13 cellular contexts compared by ENCODE assay signal in genomic region chr3:124861041-124861440, GRCh38. TPM values are rescaled to one million over a fixed set of nuclear protein-coding genes. Genes with fewer than 3 reads are reported as not detected.
DNase-seq lines count a peak whose midpoint lies in the region; ATAC-seq, FAIRE-seq and TF ChIP-seq lines count a peak whose summit lies in the region.
"Had no signal": no experiment of that assay in that cellular context is flagged by ENCODE, and none has a peak within 500 bp of the region (broad histone marks: within the 10 kb centered on the region; RNA-seq: fewer than 3 reads in every experiment).

No MANE protein-coding gene starts in this region.

- H3K9ac ChIP-seq in endothelial cell of umbilical vein (replicated peaks; ENCODE audit: extremely low read depth, insufficient read depth, low read length): no peak overlapping the region

- no peak overlapping the region for H3K4me3 ChIP-seq in Peyer's patch
- H3K4me3 ChIP-seq in endothelial cell of umbilical vein (replicated peaks in 1 of 3; ENCODE audit: insufficient read depth in 1 of 3, low read depth in 1 of 3, low read length in 3 of 3): no peak overlapping the region
- no peak overlapping the region for H3K4me3 ChIP-seq in mesodermal cell (ENCODE audit: extremely low read depth, insufficient read depth, low read length, poor library complexity, severe bottlenecking)
- no peak overlapping the region for H3K4me3 ChIP-seq in transverse colon

- peaks cover 2% of the 10 kb centered on the region for H3K79me2 ChIP-seq in endothelial cell of umbilical vein (ENCODE audit: control insufficient read depth, insufficient read depth, low read length)

- dilution Hi-C loops in endothelial cell of umbilical vein (cut with MboI; ENCODE audit: extremely low pct_ligation_motif_present, low sequenced_read_pairs): no loop called here

- no peak for ATAC-seq in GM21360 (IDR thresholded peaks at IDR 0.05; ENCODE audit: unreplicated experiment)
- ATAC-seq: stimulated activated naive CD8-positive, alpha-beta T cell treated with anti-CD3 and anti-CD28 coated beads, Interleukin-15, amount 100 ng/mL, for 72 hours had no signal

- no peaks in the 10 kb centered on the region for H3K36me3 ChIP-seq in Peyer's patch
- no peaks in the 10 kb centered on the region for H3K36me3 ChIP-seq in endothelial cell of umbilical vein (ENCODE audit: control insufficient read depth in 2 of 2, extremely low read depth in 1 of 2, insufficient read depth in 2 of 2, low read length in 2 of 2)
- H3K36me3 ChIP-seq in mesodermal cell (ENCODE audit: control insufficient read depth, insufficient read depth, low read length): peaks cover 19% of the 10 kb centered on the region
- H3K36me3 ChIP-seq in transverse colon: no peaks in the 10 kb centered on the region

- POLR2A ChIA-PET in endothelial cell of umbilical vein (lab: Charles Lee): no interaction called here

- DNase-seq in Peyer's patch (no peak), endothelial cell of umbilical vein (ENCODE audit: low read depth, low spot score) (no peak), transverse colon (no peak), NCI-H510A (lab: John Stamatoyannopoulos, UW) (no peak)
- DNase-seq in activated effector memory CD4-positive, alpha-beta T cell treated with Interleukin-2 at 50 U/mL for 16 hours: no peak
- DNase-seq: activated CD4-positive, alpha-beta T cell treated with anti-CD3 and anti-CD28 coated beads, Interleukin-2, amount 10 ng/mL, durations not matched to agents 7 days and 5 days; NCI-H1092; NCI-H2227 treated with DMSO at 0.1 percent for 48 hours; OCI-M1; stimulated activated naive CD8-positive, alpha-beta T cell treated with anti-CD3 and anti-CD28 coated beads, Interleukin-15, amount 100 ng/mL, for 72 hours had no signal

- no TSS peak for BruUV-seq in endothelial cell of umbilical vein (replicated peaks; lab: Mats Ljungman, UMichigan)

- no peak overlapping the region for H2AFZ ChIP-seq in endothelial cell of umbilical vein (ENCODE audit: low read depth, low read length)

- no peaks in the 10 kb centered on the region for H4K20me1 ChIP-seq in endothelial cell of umbilical vein (replicated peaks; ENCODE audit: control insufficient read depth, extremely low read depth, insufficient read depth, low read length)

- TF ChIP-seq CTCF in Peyer's patch (IDR thresholded peaks at IDR 0.05) (no peak), endothelial cell of umbilical vein (IDR thresholded peaks at IDR 0.05; ENCODE audit: extremely low read depth in 1 of 2, insufficient read depth in 1 of 2, low read depth in 1 of 2, low read length in 2 of 2) (no peak), transverse colon (IDR thresholded peaks at IDR 0.05) (no peak)

- intact Hi-C loops in endothelial cell of umbilical vein (cut with micrococcal nuclease) (loop anchor here (2.0 kb wide), 1 partner anchor 16 kb away; no protein-coding TSS in a partner anchor), transverse colon (cut with DNase I; ENCODE audit: low total_unique reads) (no loop called here)

- H3K9me3 ChIP-seq in Peyer's patch (no peaks in the 10 kb centered on the region), endothelial cell of umbilical vein (replicated peaks; ENCODE audit: control insufficient read depth, insufficient read depth, low read length) (no peaks in the 10 kb centered on the region), mesodermal cell (ENCODE audit: control insufficient read depth, low read length) (no peaks in the 10 kb centered on the region), transverse colon (no peaks in the 10 kb centered on the region)

- H3K4me1 ChIP-seq in Peyer's patch (peaks cover 0 to 6% (median 0%) of the 10 kb centered on the region in 4 donors), endothelial cell of umbilical vein (ENCODE audit: control insufficient read depth, extremely low read depth, insufficient read depth, low read length) (peaks cover 34% of the 10 kb centered on the region), mesodermal cell (ENCODE audit: control insufficient read depth, insufficient read depth, low read length, poor library complexity, severe bottlenecking) (peaks cover 27% of the 10 kb centered on the region), transverse colon (peaks cover 0 to 33% (median 8%) of the 10 kb centered on the region in 4 donors)

- CTCF ChIA-PET in endothelial cell of umbilical vein (lab: Charles Lee): interaction anchor here (1.4 kb wide), 2 partner anchors 10 to 40 kb away, joined by 4 read pairs; no protein-coding TSS in a partner anchor

- TF ChIP-seq POLR2A in Peyer's patch (IDR thresholded peaks at IDR 0.05) (no peak), endothelial cell of umbilical vein (IDR thresholded peaks at IDR 0.05; ENCODE audit: low read depth, low read length) (no peak), transverse colon (IDR thresholded peaks at IDR 0.05) (no peak)

- in situ Hi-C loops in transverse colon (cut with MboI; ENCODE audit: low pct_ligation_motif_present in 1 of 4, low pct_unique_long_range_greater_than_20kb in 1 of 4, low sequenced_read_pairs in 3 of 4): no loop called here

- peak overlapping the region; percentile 40 for H3K4me2 ChIP-seq in endothelial cell of umbilical vein (ENCODE audit: insufficient read depth, low read length)

- 82 to 96% methylated on average over 5 to 7 of the region's 9 CpGs for WGBS in mesodermal cell (ENCODE audit: insufficient coverage in 2 of 2), 2 experiments
- WGBS in transverse colon (ENCODE audit: low coverage in 1 of 2), 2 donors: 70 to 75% methylated on average over 5 to 9 of the region's 9 CpGs

- no peak for TF ChIP-seq EP300 in transverse colon (IDR thresholded peaks at IDR 0.05; ENCODE audit: low read depth)

- H3K27me3 ChIP-seq in Peyer's patch (no peaks in the 10 kb centered on the region), endothelial cell of umbilical vein (ENCODE audit: control insufficient read depth in 2 of 2, insufficient read depth in 2 of 2, low read length in 2 of 2) (no peaks in the 10 kb centered on the region), transverse colon (no peaks in the 10 kb centered on the region)

- peak overlapping the region in 3 of 4 donors; percentile 25 to 46 (median 31) for H3K27ac ChIP-seq in Peyer's patch
- peak overlapping the region; percentile 61 for H3K27ac ChIP-seq in endothelial cell of umbilical vein (ENCODE audit: insufficient read depth, low read depth, low read length)
- H3K27ac ChIP-seq in mesodermal cell (ENCODE audit: low read depth, low read length, severe bottlenecking): peak overlapping the region; percentile 69
- H3K27ac ChIP-seq in transverse colon: peak overlapping the region; percentile 60 to 79 (median 66)

- H3K9me1 ChIP-seq in endothelial cell of umbilical vein (replicated peaks; ENCODE audit: control insufficient read depth, extremely low read depth, insufficient read depth, low read length): no peaks in the 10 kb centered on the region

- FAIRE-seq in endothelial cell of umbilical vein (lab: Jason Lieb, UNC): no peak
- FAIRE-seq: bronchial epithelial cell had no signal

TF ChIP-seq in endothelial cell of umbilical vein, 7 proteins besides CTCF, POLR2A, EP300 and RAD21:
- TF ChIP-seq, protein P1, sequence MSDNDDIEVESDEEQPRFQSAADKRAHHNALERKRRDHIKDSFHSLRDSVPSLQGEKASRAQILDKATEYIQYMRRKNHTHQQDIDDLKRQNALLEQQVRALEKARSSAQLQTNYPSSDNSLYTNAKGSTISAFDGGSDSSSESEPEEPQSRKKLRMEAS (IDR thresholded peaks at IDR 0.05; ENCODE audit: insufficient read depth, insufficient read length): no peak
- TF ChIP-seq GATA2 (IDR thresholded peaks at IDR 0.05; ENCODE audit: insufficient read depth, insufficient read length, low read depth, low read length) (no peak), POLR2AphosphoS5 (IDR thresholded peaks at IDR 0.05; ENCODE audit: insufficient read depth, low read depth, low read length) (no peak), JUN (IDR thresholded peaks at IDR 0.05; ENCODE audit: borderline replicate concordance, insufficient read depth, insufficient read length, low read depth) (no peak), FOS (IDR thresholded peaks at IDR 0.05; ENCODE audit: borderline replicate concordance, insufficient read depth, low read length) (no peak), MYC (IDR thresholded peaks at IDR 0.05; ENCODE audit: low read depth, low read length) (no peak), EZH2 (IDR thresholded peaks at IDR 0.05; ENCODE audit: borderline replicate concordance, low read depth, low read length, severe bottlenecking) (no peak)

RNA-seq across cellular contexts. Expression of gene ITGB5, which starts 26.1 kb away (rescaled TPM):
- total RNA-seq in Peyer's patch (100 to 1,000 TPM in 3 of 4 donors, 10 to 100 TPM in 1; 79.5 to 143 (median 132) TPM), endothelial cell of umbilical vein (144 TPM in 2 replicates), transverse colon (100 to 1,000 TPM in 2 of 4 donors, 10 to 100 TPM in 2; 62.8 to 572 (median 105) TPM)
- 126 and 170 TPM in 2 replicates for polyA plus RNA-seq in endothelial cell of umbilical vein
- 161 and 176 TPM in 2 replicates for polyA plus RNA-seq in endothelial cell of umbilical vein (2011; cell fraction: cytosol; rRNA removed)
- 113 and 120 TPM in 2 replicates for polyA plus RNA-seq in endothelial cell of umbilical vein (2011; cell fraction: nucleus; rRNA removed)
- 102 and 144 TPM in 2 replicates for polyA plus RNA-seq in endothelial cell of umbilical vein (2012)
- 166 and 180 TPM in 2 replicates for polyA minus RNA-seq in endothelial cell of umbilical vein
- polyA minus RNA-seq in endothelial cell of umbilical vein (2011; cell fraction: cytosol; rRNA and poly(A)+ RNA removed): 32.4 TPM
- 36.5 and 59.5 TPM in 2 replicates for polyA minus RNA-seq in endothelial cell of umbilical vein (2011; cell fraction: nucleus; rRNA and poly(A)+ RNA removed)
- polyA plus RNA-seq in mesodermal cell (2013, experiment 1 of 2): 90.1 TPM
- polyA plus RNA-seq in mesodermal cell (2013, experiment 2 of 2): 80.3 TPM
